ENCODE assay signal across 21 cellular contexts in genomic region chr10:129703287-129704137, GRCh38.
DNase-seq lines count a peak whose midpoint lies in the region; ATAC-seq and TF ChIP-seq lines count a peak whose summit lies in the region.
"Had no signal": no experiment of that assay in that cellular context is flagged by ENCODE, and none has a peak within 500 bp of the region (broad histone marks: within the 10 kb centered on the region; RNA-seq: fewer than 3 reads in every experiment).

No MANE protein-coding gene starts in this region.

- no peaks in the 10 kb centered on the region for H3K36me3 Mint-ChIP-seq in activated naive CD4-positive, alpha-beta T cell treated with anti-CD3 and anti-CD28 coated beads, Interleukin-2, amount 10 ng/mL, durations not matched to agents 7 days and 5 days
- peaks cover 8% of the 10 kb centered on the region for H3K36me3 Mint-ChIP-seq in nephron progenitor cell (ENCODE audit: low read depth)
- H3K36me3 Mint-ChIP-seq in HFFc6 (ENCODE audit: low read depth): peaks cover 34% of the 10 kb centered on the region

- peaks cover 6% of the 10 kb centered on the region for H3K4me1 Mint-ChIP-seq in activated naive CD4-positive, alpha-beta T cell treated with anti-CD3 and anti-CD28 coated beads, Interleukin-2, amount 10 ng/mL, durations not matched to agents 7 days and 5 days
- H3K4me1 Mint-ChIP-seq in nephron progenitor cell: peaks cover 29% of the 10 kb centered on the region
- H3K4me1 Mint-ChIP-seq in HFFc6 (ENCODE audit: low read depth): no peaks in the 10 kb centered on the region

- H3K36me3 ChIP-seq in OCI-LY1 (ENCODE audit: insufficient read depth, low read length) (peaks cover 9% of the 10 kb centered on the region; the same call in 1 of the 2 replicates), aorta (ENCODE audit: control insufficient read depth in 1 of 2, insufficient read depth in 2 of 2, low read length in 1 of 2) (no peaks in the 10 kb centered on the region)
- H3K36me3 ChIP-seq: Peyer's patch had no signal

- H3F3A ChIP-seq in OCI-LY1 (ENCODE audit: insufficient read depth, low read length): no peaks in the 10 kb centered on the region

- no peak overlapping the region for H3K4me3 Mint-ChIP-seq in activated naive CD4-positive, alpha-beta T cell treated with anti-CD3 and anti-CD28 coated beads, Interleukin-2, amount 10 ng/mL, durations not matched to agents 7 days and 5 days
- H3K4me3 Mint-ChIP-seq in nephron progenitor cell (no peak overlapping the region), HFFc6 (no peak overlapping the region)
- H3K4me3 Mint-ChIP-seq: H9 had no signal

- no peak overlapping the region for H3K4me3 ChIP-seq in OCI-LY1 (ENCODE audit: low read depth, low read length, poor library complexity, severe bottlenecking)
- H3K4me3 ChIP-seq in aorta (ENCODE audit: low read length in 2 of 2): no peak overlapping the region
- H3K4me3 ChIP-seq: Peyer's patch had no signal

- no peak overlapping the region; the same call in 1 of the 2 replicates for H3K9ac ChIP-seq in OCI-LY1 (ENCODE audit: low read length)

- H3K79me2 ChIP-seq in OCI-LY1 (ENCODE audit: insufficient read depth, low read length): no peaks in the 10 kb centered on the region

- H3K27me3 ChIP-seq in OCI-LY1 (ENCODE audit: insufficient read depth, low read length) (no peaks in the 10 kb centered on the region), aorta (ENCODE audit: control insufficient read depth in 1 of 2, insufficient read depth in 2 of 2, low read length in 1 of 2) (no peaks in the 10 kb centered on the region)
- H3K27me3 ChIP-seq: Peyer's patch had no signal

- no peaks in the 10 kb centered on the region for H3K9me2 ChIP-seq in OCI-LY1 (ENCODE audit: low read depth, low read length)

- CTCF ChIA-PET in activated naive CD4-positive, alpha-beta T cell treated with anti-CD3 and anti-CD28 coated beads, Interleukin-2, amount 10 ng/mL, durations not matched to agents 7 days and 5 days (lab: Charles Lee): no interaction called here

- 91 to 94% methylated on average over 26 of the region's 26 CpGs for WGBS in aorta, 2 donors

- H3K27me3 Mint-ChIP-seq in activated naive CD4-positive, alpha-beta T cell treated with anti-CD3 and anti-CD28 coated beads, Interleukin-2, amount 10 ng/mL, durations not matched to agents 7 days and 5 days: no peaks in the 10 kb centered on the region
- H3K27me3 Mint-ChIP-seq in nephron progenitor cell (ENCODE audit: low read depth, poor library complexity): peaks cover 7% of the 10 kb centered on the region
- no peaks in the 10 kb centered on the region; the same call in 1 of the 2 replicates for H3K27me3 Mint-ChIP-seq in HFFc6 (ENCODE audit: insufficient read depth)

- intact Hi-C loops in aorta (cut with DNase I) (no loop called here), left cardiac atrium (cut with DNase I) (no loop called here)

- H2AFZ ChIP-seq in OCI-LY1 (ENCODE audit: low read length): no peak overlapping the region

- peak; percentile 8 for ATAC-seq in aorta (ENCODE audit: low FRiP score)
- ATAC-seq in HG03095 (IDR thresholded peaks at IDR 0.05; ENCODE audit: unreplicated experiment): no peak
- ATAC-seq in left cardiac atrium: no peak
- ATAC-seq: HepG2 had no signal

- H3K27ac Mint-ChIP-seq in activated naive CD4-positive, alpha-beta T cell treated with anti-CD3 and anti-CD28 coated beads, Interleukin-2, amount 10 ng/mL, durations not matched to agents 7 days and 5 days: peak overlapping the region; percentile 8
- peak overlapping the region; percentile 75 for H3K27ac Mint-ChIP-seq in nephron progenitor cell
- H3K27ac Mint-ChIP-seq in HFFc6: no peak overlapping the region

- H3K4me1 ChIP-seq in OCI-LY1 (ENCODE audit: insufficient read depth, low read length, severe bottlenecking) (peaks cover 30% of the 10 kb centered on the region), aorta (ENCODE audit: control insufficient read depth in 1 of 2, insufficient read depth in 2 of 2, low read length in 2 of 2) (no peaks in the 10 kb centered on the region)
- H3K4me1 ChIP-seq: Peyer's patch had no signal

- DNase-seq in activated naive CD4-positive, alpha-beta T cell treated with anti-CD3 and anti-CD28 coated beads, Interleukin-2, amount 10 ng/mL, durations not matched to agents 7 days and 5 days: no peak
- DNase-seq in activated naive CD4-positive, alpha-beta T cell treated with Interleukin-2 at 50 U/mL for 16 hours: no peak
- DNase-seq in nephron progenitor cell (no peak), aorta (no peak), HFFc6 (no peak), left cardiac atrium (no peak)
- DNase-seq: 8988T, DMS79, H9, NCI-H1694, NCI-H2081, NCI-H2171, NCI-H345, NCI-H524, NCI-H774 had no signal

- no peaks in the 10 kb centered on the region for H4K20me1 ChIP-seq in OCI-LY1 (ENCODE audit: insufficient read depth, low read length)

- no peak for TF ChIP-seq CTCF in OCI-LY1 (IDR thresholded peaks at IDR 0.05; ENCODE audit: low read length)
- TF ChIP-seq CTCF in nephron progenitor cell (IDR thresholded peaks at IDR 0.05): no peak
- no peak for TF ChIP-seq CTCF in HFFc6 (IDR thresholded peaks at IDR 0.05)

- no peaks in the 10 kb centered on the region for H3K9me3 ChIP-seq in OCI-LY1 (ENCODE audit: low read length)
- H3K9me3 ChIP-seq in aorta (ENCODE audit: control insufficient read depth, low read length): no peaks in the 10 kb centered on the region
- H3K9me3 ChIP-seq: Peyer's patch had no signal

- H3K4me2 ChIP-seq in OCI-LY1 (ENCODE audit: low read length): peak overlapping the region; percentile 28; the same call in 1 of the 2 replicates

- H3K9me3 Mint-ChIP-seq in activated naive CD4-positive, alpha-beta T cell treated with anti-CD3 and anti-CD28 coated beads, Interleukin-2, amount 10 ng/mL, durations not matched to agents 7 days and 5 days: no peaks in the 10 kb centered on the region
- H3K9me3 Mint-ChIP-seq in nephron progenitor cell (no peaks in the 10 kb centered on the region), HFFc6 (peaks cover 49% of the 10 kb centered on the region)
- H3K9me3 Mint-ChIP-seq: H9 had no signal

- H3K27ac ChIP-seq in OCI-LY1 (ENCODE audit: low read depth, low read length, poor library complexity, severe bottlenecking) (peak overlapping the region; percentile 38), aorta (ENCODE audit: low read depth in 1 of 2, low read length in 2 of 2) (no peak overlapping the region)
- H3K27ac ChIP-seq: C4-2B, HL-60, Peyer's patch had no signal
